Comparison of ENCODE assay signal across 9 cellular contexts in the genomic region with DNA sequence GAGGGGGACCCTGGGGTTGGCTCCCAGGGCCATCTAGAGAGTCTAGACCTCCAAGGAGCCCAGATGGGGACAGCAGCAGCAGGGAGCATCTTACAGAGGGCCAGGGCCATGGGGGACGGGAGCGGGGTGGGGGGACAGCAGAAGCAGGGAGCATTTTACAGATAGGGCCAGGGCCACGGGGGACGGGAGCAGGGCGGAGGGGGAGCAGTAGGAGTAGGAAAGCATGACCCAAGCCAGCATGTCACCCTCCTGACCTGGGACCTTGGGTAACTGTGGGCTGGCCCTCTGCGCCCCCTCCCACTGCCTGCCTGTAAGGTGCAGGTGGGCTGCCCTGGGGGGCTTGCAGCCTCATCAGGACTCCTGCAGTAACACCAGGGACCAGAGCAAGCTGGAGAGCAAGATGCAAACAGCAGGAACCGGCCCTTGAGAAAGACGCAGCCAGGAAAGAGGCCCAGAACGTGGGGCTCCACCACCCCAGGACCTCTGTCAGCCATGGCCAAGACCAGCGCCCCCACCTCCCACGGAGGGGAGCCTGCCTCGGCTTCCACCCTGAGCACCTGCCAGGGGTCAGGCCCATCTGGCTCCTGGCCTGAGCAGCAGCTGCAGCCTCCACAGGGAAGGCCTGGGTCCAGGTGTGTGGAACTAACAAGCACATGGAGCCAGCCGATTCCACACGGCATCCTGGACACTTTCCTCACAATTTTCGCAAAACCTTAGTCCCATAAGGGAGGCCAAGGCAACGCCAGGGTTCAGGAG. TPM values are rescaled to one million over a fixed set of nuclear protein-coding genes. Genes with fewer than 3 reads are reported as not detected.
DNase-seq lines count a peak whose midpoint lies in the region; ATAC-seq, FAIRE-seq and TF ChIP-seq lines count a peak whose summit lies in the region.
"Had no signal": no experiment of that assay in that cellular context is flagged by ENCODE, and none has a peak within 500 bp of the region (broad histone marks: within the 10 kb centered on the region; RNA-seq: fewer than 3 reads in every experiment).

No MANE protein-coding gene starts in this region.

- H3F3A ChIP-seq in GM23248 (ENCODE audit: insufficient read depth), result peaks cover 17% of the 10 kb centered on the region

- H3K4me3 ChIP-seq in A549 (no peak overlapping the region; the same call in 2 of the 3 replicates), GM23248 (peak overlapping the region; percentile 85), lower lobe of right lung (no peak overlapping the region)

- CTCF ChIA-PET in A549 (lab: Yijun Ruan, JAX), result interaction anchor here (1.3 to 11.3 kb wide), 7 partner anchors 15 to 133 kb away, joined by 3 to 196 read pairs (median 4); a partner anchor contains a TSS

- peaks cover 38% of the 10 kb centered on the region for H3K36me3 Mint-ChIP-seq in activated naive CD8-positive, alpha-beta T cell treated with anti-CD3 and anti-CD28 coated beads for 36 hours

- TF ChIP-seq RAD21 in A549 (conservative IDR thresholded peaks at IDR 0.05 in 1 of 2, IDR thresholded peaks at IDR 0.05 in 1 of 2), result no peak

- no peak for DNase-seq in A549 (ENCODE audit: low read depth in 1 of 2, low spot score in 1 of 2)
- DNase-seq in GM23248, result no peak
- DNase-seq in activated naive CD8-positive, alpha-beta T cell treated with anti-CD3 and anti-CD28 coated beads for 36 hours, result no peak
- DNase-seq in lower lobe of right lung, result no peak
- DNase-seq: NCI-H524 had no signal

- in situ Hi-C loops in GM23248 (cut with MboI), result no loop called here

- H3K27me3 Mint-ChIP-seq in activated naive CD8-positive, alpha-beta T cell treated with anti-CD3 and anti-CD28 coated beads for 36 hours, result no peaks in the 10 kb centered on the region

- TF ChIP-seq EP300 in A549 (IDR thresholded peaks at IDR 0.05), result no peak

- H3K36me3 ChIP-seq in GM23248 (ENCODE audit: low read depth), result no peaks in the 10 kb centered on the region; the same call in 1 of the 2 replicates
- peaks cover 13% of the 10 kb centered on the region for H3K36me3 ChIP-seq in lower lobe of right lung

- H3K4me2 ChIP-seq in A549 (peak overlapping the region; percentile 91), GM23248 (ENCODE audit: unreplicated experiment) (peak overlapping the region; percentile 97)

- H3K9me3 ChIP-seq in A549, result no peaks in the 10 kb centered on the region
- no peaks in the 10 kb centered on the region for H3K9me3 ChIP-seq in GM23248 (ENCODE audit: low read depth)
- H3K9me3 ChIP-seq in lower lobe of right lung, result no peaks in the 10 kb centered on the region

- H3K4me3 Mint-ChIP-seq in activated naive CD8-positive, alpha-beta T cell treated with anti-CD3 and anti-CD28 coated beads for 36 hours, result peak overlapping the region; percentile 88

- peak overlapping the region; percentile 86 for H3K27ac Mint-ChIP-seq in activated naive CD8-positive, alpha-beta T cell treated with anti-CD3 and anti-CD28 coated beads for 36 hours

- H3K4me1 ChIP-seq in A549 (peaks cover 55% of the 10 kb centered on the region), GM23248 (ENCODE audit: insufficient read depth) (peaks cover 21% of the 10 kb centered on the region), lower lobe of right lung (peaks cover 64% of the 10 kb centered on the region)

- POLR2A ChIA-PET in A549 (lab: Yijun Ruan, JAX), result interaction anchor here (1.4 kb wide), 1 partner anchor 43 kb away, joined by 4 read pairs; a partner anchor contains a TSS

- 87% methylated on average over 14 of the region's 16 CpGs for WGBS in A549 (ENCODE audit: missing lambda C conversion rate)
- WGBS in GM23248 (ENCODE audit: low coverage in 1 of 2, low lambda C conversion rate in 2 of 2, missing lambda C conversion rate in 2 of 2), 2 experiments, result 58 to 64% methylated on average over 15 to 16 of the region's 16 CpGs

- H2AFZ ChIP-seq in GM23248, result no peak overlapping the region

- peak overlapping the region in 1 of 2 experiments; percentile 95; a peak in 3 of 6 replicates for H3K27ac ChIP-seq in A549
- H3K27ac ChIP-seq in GM23248, result peak overlapping the region; percentile 93
- peak overlapping the region; percentile 21 for H3K27ac ChIP-seq in lower lobe of right lung

- H4K20me1 ChIP-seq in GM23248 (ENCODE audit: insufficient read depth), result peaks cover 11% of the 10 kb centered on the region; the same call in 1 of the 2 replicates

- H3K27me3 ChIP-seq in GM23248 (replicated peaks; ENCODE audit: insufficient read depth) (no peaks in the 10 kb centered on the region), lower lobe of right lung (ENCODE audit: low read depth) (no peaks in the 10 kb centered on the region)

- intact Hi-C loops in lower lobe of right lung (cut with DNase I), result no loop called here

- TF ChIP-seq POLR2A in A549 (IDR thresholded peaks at IDR 0.05; ENCODE audit: low read length), result no peak

- no peak for FAIRE-seq in A549 (lab: Jason Lieb, UNC)

- peak overlapping the region; percentile 91 for H3K9ac ChIP-seq in GM23248

- no peaks in the 10 kb centered on the region for H3K9me2 ChIP-seq in GM23248 (ENCODE audit: insufficient read depth)

- no peaks in the 10 kb centered on the region for H3K9me3 Mint-ChIP-seq in activated naive CD8-positive, alpha-beta T cell treated with anti-CD3 and anti-CD28 coated beads for 36 hours

- TF ChIP-seq CTCF in A549 (IDR thresholded peaks at IDR 0.05) (no peak), lower lobe of right lung (IDR thresholded peaks at IDR 0.05) (no peak)

- peaks cover 85% of the 10 kb centered on the region for H3K79me2 ChIP-seq in GM23248 (ENCODE audit: insufficient read depth)

- ATAC-seq in A549 (no peak), lower lobe of right lung (no peak), GM21529 (IDR thresholded peaks at IDR 0.05; ENCODE audit: unreplicated experiment) (no peak), GM18867 (IDR thresholded peaks at IDR 0.05; ENCODE audit: unreplicated experiment) (no peak), HG02642 (IDR thresholded peaks at IDR 0.05; ENCODE audit: poor library complexity, unreplicated experiment) (no peak), HG03565 (IDR thresholded peaks at IDR 0.05; ENCODE audit: unreplicated experiment) (no peak)

- peaks cover 26% of the 10 kb centered on the region for H3K4me1 Mint-ChIP-seq in activated naive CD8-positive, alpha-beta T cell treated with anti-CD3 and anti-CD28 coated beads for 36 hours

RNA-seq across cellular contexts. Expression of a gene that starts 2.4 kb away (rescaled TPM):
- polyA plus RNA-seq in A549 (2011; rRNA removed) (15.3 and 17.7 TPM in 2 replicates), A549 (2017; fragmentation: RNase III; extraction: RNeasy Plus Mini Kit Qiagen cat#74134 plus additional on column Dnase treatment) (32.7 to 35.0 TPM (median 33.8 TPM) in 3 replicates), GM23248 (2016; fragmentation: Nextera tagmentation; extraction: Ambion mirVana) (12.2 and 14.1 TPM in 2 replicates)
- 52.2 and 62.7 TPM in 2 replicates for polyA plus RNA-seq in A549 (2012; cell fraction: cytosol; rRNA removed)
- polyA plus RNA-seq in A549 (2012; cell fraction: nucleus; rRNA removed), result 120 and 183 TPM in 2 replicates
- polyA minus RNA-seq in A549 (2011; rRNA and poly(A)+ RNA removed), result 12.7 and 17.2 TPM in 2 replicates
- 21.2 and 23.4 TPM in 2 replicates for total RNA-seq in GM23248 (2014; rRNA removed; shearing (Covaris generic))
- 10 to 100 TPM; 98.3 to 99.8 TPM for total RNA-seq in activated naive CD8-positive, alpha-beta T cell treated with anti-CD3 and anti-CD28 coated beads for 36 hours
- 27.2 TPM for total RNA-seq in lower lobe of right lung

RNA-seq across cellular contexts. Expression of a gene that starts 12.3 kb away (rescaled TPM):
- polyA plus RNA-seq in A549 (2011; rRNA removed) (0.13 and 0.26 TPM in 2 replicates), A549 (2017; fragmentation: RNase III; extraction: RNeasy Plus Mini Kit Qiagen cat#74134 plus additional on column Dnase treatment) (1.0 to 1.6 TPM (median 1.2 TPM) in 3 replicates), GM23248 (2016; fragmentation: Nextera tagmentation; extraction: Ambion mirVana) (2.1 and 3.0 TPM in 2 replicates)
- polyA plus RNA-seq in A549 (2012; cell fraction: cytosol; rRNA removed), result 0.83 and 1.2 TPM in 2 replicates
- 7.5 and 11.1 TPM in 2 replicates for polyA plus RNA-seq in A549 (2012; cell fraction: nucleus; rRNA removed)
- polyA minus RNA-seq in A549 (2011; rRNA and poly(A)+ RNA removed), result not detected in 2 replicates
- total RNA-seq in GM23248 (2014; rRNA removed; shearing (Covaris generic)), result not detected in 2 replicates
- 10 to 100 TPM; 29.1 to 34.2 TPM for total RNA-seq in activated naive CD8-positive, alpha-beta T cell treated with anti-CD3 and anti-CD28 coated beads for 36 hours
- total RNA-seq in lower lobe of right lung, result not detected

RNA-seq across cellular contexts. Expression of a gene that starts 17.5 kb away (rescaled TPM):
- polyA plus RNA-seq in A549 (2011; rRNA removed), result 4.9 and 5.7 TPM in 2 replicates
- 6.0 and 8.8 TPM in 2 replicates for polyA plus RNA-seq in A549 (2012; cell fraction: cytosol; rRNA removed)
- polyA plus RNA-seq in A549 (2012; cell fraction: nucleus; rRNA removed), result 15.4 and 17.6 TPM in 2 replicates
- 4.1 to 5.0 TPM (median 4.4 TPM) in 3 replicates for polyA plus RNA-seq in A549 (2017; fragmentation: RNase III; extraction: RNeasy Plus Mini Kit Qiagen cat#74134 plus additional on column Dnase treatment)
- 6.2 and 6.6 TPM in 2 replicates for polyA minus RNA-seq in A549 (2011; rRNA and poly(A)+ RNA removed)
- 0.22 and 0.76 TPM in 2 replicates for total RNA-seq in GM23248 (2014; rRNA removed; shearing (Covaris generic))
- 0.72 and 1.3 TPM in 2 replicates for polyA plus RNA-seq in GM23248 (2016; fragmentation: Nextera tagmentation; extraction: Ambion mirVana)
- 1 to 10 TPM; 2.0 to 3.5 TPM for total RNA-seq in activated naive CD8-positive, alpha-beta T cell treated with anti-CD3 and anti-CD28 coated beads for 36 hours
- 0.24 TPM for total RNA-seq in lower lobe of right lung

RNA-seq across cellular contexts. Expression of a gene that starts 19.4 kb away (rescaled TPM):
- polyA plus RNA-seq in A549 (2011; rRNA removed) (33.1 and 35.0 TPM in 2 replicates), A549 (2017; fragmentation: RNase III; extraction: RNeasy Plus Mini Kit Qiagen cat#74134 plus additional on column Dnase treatment) (27.3 to 32.3 TPM (median 31.0 TPM) in 3 replicates), GM23248 (2016; fragmentation: Nextera tagmentation; extraction: Ambion mirVana) (29.0 and 45.1 TPM in 2 replicates)
- 72.4 and 90.6 TPM in 2 replicates for polyA plus RNA-seq in A549 (2012; cell fraction: cytosol; rRNA removed)
- 67.1 and 86.4 TPM in 2 replicates for polyA plus RNA-seq in A549 (2012; cell fraction: nucleus; rRNA removed)
- polyA minus RNA-seq in A549 (2011; rRNA and poly(A)+ RNA removed), result 9.9 and 14.4 TPM in 2 replicates
- 27.3 and 39.7 TPM in 2 replicates for total RNA-seq in GM23248 (2014; rRNA removed; shearing (Covaris generic))
- total RNA-seq in activated naive CD8-positive, alpha-beta T cell treated with anti-CD3 and anti-CD28 coated beads for 36 hours, result 1 to 10 TPM; 2.4 to 3.7 TPM
- total RNA-seq in lower lobe of right lung, result 343 TPM

RNA-seq across cellular contexts. Expression of a gene that starts 23.3 kb away (rescaled TPM):
- polyA plus RNA-seq in A549 (2011; rRNA removed) (11.9 and 12.9 TPM in 2 replicates), A549 (2017; fragmentation: RNase III; extraction: RNeasy Plus Mini Kit Qiagen cat#74134 plus additional on column Dnase treatment) (33.9 to 34.9 TPM (median 34.8 TPM) in 3 replicates), GM23248 (2016; fragmentation: Nextera tagmentation; extraction: Ambion mirVana) (31.0 and 31.6 TPM in 2 replicates)
- polyA plus RNA-seq in A549 (2012; cell fraction: cytosol; rRNA removed), result 23.7 and 27.7 TPM in 2 replicates
- 26.8 and 30.6 TPM in 2 replicates for polyA plus RNA-seq in A549 (2012; cell fraction: nucleus; rRNA removed)
- 8.6 and 9.5 TPM in 2 replicates for polyA minus RNA-seq in A549 (2011; rRNA and poly(A)+ RNA removed)
- total RNA-seq in GM23248 (2014; rRNA removed; shearing (Covaris generic)), result 16.4 and 26.4 TPM in 2 replicates
- 10 to 100 TPM; 27.3 to 29.5 TPM for total RNA-seq in activated naive CD8-positive, alpha-beta T cell treated with anti-CD3 and anti-CD28 coated beads for 36 hours
- 24.7 TPM for total RNA-seq in lower lobe of right lung

Comparison
In these comparisons a context has a peak if more than half of its experiments do, and no peak if none do; other contexts are left out.
1. RNA of a gene that starts 12.3 kb away (total RNA-seq): 29.1 to 34.2 TPM in activated naive CD8-positive, alpha-beta T cell treated with anti-CD3 and anti-CD28 coated beads for 36 hours; not detected in lower lobe of right lung (single experiment) and not detected in GM23248; every median in the first group is over 10 times any median in the second.